8 cellular contexts compared by ENCODE assay signal in genomic region chr15:75809986-75810750, GRCh38. TPM values are rescaled to one million over a fixed set of nuclear protein-coding genes. Genes with fewer than 3 reads are reported as not detected.
DNase-seq lines count a peak whose midpoint lies in the region; ATAC-seq and TF ChIP-seq lines count a peak whose summit lies in the region.

No MANE protein-coding gene starts in this region.

- DNase-seq in CD1c-positive myeloid dendritic cell (ENCODE audit: extremely low spot score), result peak; percentile 9
- peak; percentile 21 for DNase-seq in HK-2 (ENCODE audit: unreplicated experiment)
- peak; percentile 47 for DNase-seq in RPMI8226
- peak; percentile 31 for DNase-seq in fibroblast of villous mesenchyme (ENCODE audit: low read depth)
- no peak for DNase-seq in upper lobe of right lung
- no peak for DNase-seq in mesenteric fat pad (ENCODE audit: low spot score)
- DNase-seq in activated T-cell treated with anti-CD3 and anti-CD28 coated beads, Interleukin-2, amount 50 U/mL, for 4 hours, result no peak

- ATAC-seq in upper lobe of right lung (peak; percentile 74), GM18873 (IDR thresholded peaks at IDR 0.05; ENCODE audit: low FRiP score, unreplicated experiment) (no peak)
- ATAC-seq in activated T-cell treated with anti-CD3 and anti-CD28 coated beads, Interleukin-2, amount 50 U/mL, for 4 hours, result no peak

- H3K4me1 Mint-ChIP-seq in activated T-cell treated with anti-CD3 and anti-CD28 coated beads, Interleukin-2, amount 50 U/mL, for 4 hours (ENCODE audit: low read depth), result no peaks in the 10 kb centered on the region

- H3K4me3 ChIP-seq in fibroblast of villous mesenchyme (ENCODE audit: low read depth, low read length), result no peak overlapping the region
- H3K4me3 ChIP-seq in upper lobe of right lung, result no peak overlapping the region

- no peaks in the 10 kb centered on the region for H3K36me3 ChIP-seq in upper lobe of right lung

- no peaks in the 10 kb centered on the region for H3K27me3 ChIP-seq in upper lobe of right lung

- H3K9me3 Mint-ChIP-seq in activated T-cell treated with anti-CD3 and anti-CD28 coated beads, Interleukin-2, amount 50 U/mL, for 4 hours, result no peaks in the 10 kb centered on the region

- no peak overlapping the region for H3K27ac ChIP-seq in upper lobe of right lung

- no peaks in the 10 kb centered on the region for H3K9me3 ChIP-seq in upper lobe of right lung

- intact Hi-C loops in upper lobe of right lung (cut with DNase I), result no loop called here

- no peaks in the 10 kb centered on the region for H3K36me3 Mint-ChIP-seq in activated T-cell treated with anti-CD3 and anti-CD28 coated beads, Interleukin-2, amount 50 U/mL, for 4 hours (ENCODE audit: insufficient read depth)

- H3K27me3 Mint-ChIP-seq in activated T-cell treated with anti-CD3 and anti-CD28 coated beads, Interleukin-2, amount 50 U/mL, for 4 hours (ENCODE audit: low read depth), result peaks cover 5% of the 10 kb centered on the region

- no peaks in the 10 kb centered on the region for H3K4me1 ChIP-seq in upper lobe of right lung

- H3K4me3 Mint-ChIP-seq in activated T-cell treated with anti-CD3 and anti-CD28 coated beads, Interleukin-2, amount 50 U/mL, for 4 hours, result no peak overlapping the region

- TF ChIP-seq CTCF in fibroblast of villous mesenchyme (IDR thresholded peaks at IDR 0.05; ENCODE audit: insufficient read depth, low read depth, low read length) (peak; percentile 42), upper lobe of right lung (IDR thresholded peaks at IDR 0.05) (peak; percentile 39)

RNA-seq across cellular contexts. Expression of gene UBE2Q2, which starts 33.1 kb away (rescaled TPM):
- total RNA-seq in fibroblast of villous mesenchyme, result 51.2 and 70.4 TPM in 2 replicates
- total RNA-seq in upper lobe of right lung, result 29.6 TPM
- total RNA-seq in mesenteric fat pad, result 34.4 TPM
- total RNA-seq in activated T-cell treated with anti-CD3 and anti-CD28 coated beads, Interleukin-2, amount 50 U/mL, for 4 hours, result 10 to 100 TPM; 11.8 to 14.2 (median 13.3) TPM

Comparison
In these comparisons a context has a peak if more than half of its experiments do, and no peak if none do; other contexts are left out.
1. DNase-seq: peak in CD1c-positive myeloid dendritic cell (single experiment), HK-2 (single experiment), RPMI8226 (single experiment) and fibroblast of villous mesenchyme (single experiment); none in upper lobe of right lung (single experiment), mesenteric fat pad (single experiment) and activated T-cell treated with anti-CD3 and anti-CD28 coated beads, Interleukin-2, amount 50 U/mL, for 4 hours (single experiment).